Comparison of ENCODE assay signal across 8 cellular contexts in the genomic region with DNA sequence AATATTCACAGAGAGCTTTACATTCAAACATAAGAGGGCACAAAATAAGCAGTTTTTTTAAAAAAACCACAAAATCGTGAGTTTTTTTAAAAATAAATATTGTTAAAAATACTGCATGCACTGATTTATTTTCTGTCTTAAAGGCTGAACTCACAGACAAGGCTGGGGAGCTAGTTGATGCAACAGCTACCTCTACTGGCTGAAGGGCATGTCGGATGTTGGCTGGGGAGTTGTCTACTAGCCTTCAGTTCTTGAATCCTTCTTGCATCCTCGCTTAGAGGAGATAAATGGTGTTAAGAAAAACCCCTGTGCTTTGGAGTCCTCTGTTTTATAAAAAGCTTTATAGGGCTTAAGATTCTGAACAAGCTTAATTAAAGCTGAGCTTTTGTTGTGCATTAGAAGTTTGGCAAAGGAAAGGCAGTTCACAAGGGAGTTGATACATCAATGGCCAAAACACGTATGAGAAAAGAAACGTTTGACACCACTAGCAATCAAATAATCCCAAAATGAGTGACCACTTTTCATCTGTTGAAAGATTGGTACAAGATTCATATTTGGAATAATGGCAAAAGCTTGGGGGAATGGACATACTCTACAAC.
A peak's percentile ranks its signal among the peaks of the same experiment; 100 is the strongest.
DNase-seq lines count a peak whose midpoint lies in the region; ATAC-seq, FAIRE-seq and TF ChIP-seq lines count a peak whose summit lies in the region.

No MANE protein-coding gene starts in this region.

- DNase-seq in GM12864 (ENCODE audit: low read depth) (peak; percentile 19), MM.1S (peak; percentile 42), SJCRH30 (peak; percentile 66 to 88), memory B cell (ENCODE audit: low spot score in 2 of 2) (no peak), T-helper 17 cell (no peak)
- DNase-seq in stimulated activated CD4-positive, alpha-beta T cell treated with anti-CD3 and anti-CD28 coated beads, Interleukin-1b, Interleukin-23, amount 100 ng/mL, for 48 hours, result no peak

- H3K4me2 ChIP-seq in MM.1S (ENCODE audit: low read depth, low read length), result no peak overlapping the region

- H3F3A ChIP-seq in MM.1S (ENCODE audit: insufficient read depth, low read length), result no peaks in the 10 kb centered on the region

- H3K9me3 Mint-ChIP-seq in memory B cell, result no peaks in the 10 kb centered on the region

- H3K27ac ChIP-seq in MM.1S (ENCODE audit: low read length) (no peak overlapping the region), SJCRH30 (no peak overlapping the region)

- ATAC-seq in memory B cell (ENCODE audit: low read depth) (peak; percentile 47), T-helper 17 cell (no peak)

- H3K4me1 ChIP-seq in MM.1S (ENCODE audit: low read length), result no peaks in the 10 kb centered on the region
- H3K4me1 ChIP-seq in SJCRH30, result peaks cover 18% of the 10 kb centered on the region

- H3K4me3 ChIP-seq in GM12864 (ENCODE audit: low read depth, low read length), result no peak overlapping the region
- H3K4me3 ChIP-seq in MM.1S (ENCODE audit: low read length), result no peak overlapping the region
- no peak overlapping the region for H3K4me3 ChIP-seq in SJCRH30

- no peak overlapping the region for H2AFZ ChIP-seq in MM.1S (ENCODE audit: low read length)

- H3K27me3 Mint-ChIP-seq in memory B cell, result no peaks in the 10 kb centered on the region
- no peaks in the 10 kb centered on the region for H3K27me3 Mint-ChIP-seq in T-helper 17 cell

- no peaks in the 10 kb centered on the region for H3K27me3 ChIP-seq in MM.1S (replicated peaks; ENCODE audit: insufficient read depth, low read length)
- H3K27me3 ChIP-seq in SJCRH30, result no peaks in the 10 kb centered on the region

- no peaks in the 10 kb centered on the region for H3K9me2 ChIP-seq in MM.1S (replicated peaks; ENCODE audit: insufficient read depth, low read length)

- TF ChIP-seq CTCF in GM12864 (IDR thresholded peaks at IDR 0.05; ENCODE audit: low read depth, low read length, missing control alignments) (peak; percentile 86), MM.1S (IDR thresholded peaks at IDR 0.05; ENCODE audit: low read length) (peak; percentile 62)

- H3K4me3 Mint-ChIP-seq in memory B cell (no peak overlapping the region), T-helper 17 cell (no peak overlapping the region)

- H3K36me3 ChIP-seq in MM.1S (replicated peaks; ENCODE audit: insufficient read depth, low read length) (no peaks in the 10 kb centered on the region), SJCRH30 (peaks cover 16% of the 10 kb centered on the region)

- no peaks in the 10 kb centered on the region for H4K20me1 ChIP-seq in MM.1S (ENCODE audit: insufficient read depth, low read length)

- peak overlapping the region; percentile 60 for H3K27ac Mint-ChIP-seq in memory B cell
- H3K27ac Mint-ChIP-seq in T-helper 17 cell, result no peak overlapping the region

- H3K9ac ChIP-seq in MM.1S (ENCODE audit: low read length), result no peak overlapping the region

- FAIRE-seq in A204.1 (lab: Jason Lieb, UNC) (peak; percentile 85), endometrium (lab: Jason Lieb, UNC) (peak; percentile 92)

- H3K79me2 ChIP-seq in MM.1S (ENCODE audit: low read length), result no peaks in the 10 kb centered on the region

- H3K36me3 Mint-ChIP-seq in memory B cell, result peaks cover 35% of the 10 kb centered on the region
- H3K36me3 Mint-ChIP-seq in T-helper 17 cell (ENCODE audit: low read depth), result peaks cover 22% of the 10 kb centered on the region

- H3K4me1 Mint-ChIP-seq in memory B cell (no peaks in the 10 kb centered on the region), T-helper 17 cell (peaks cover 2% of the 10 kb centered on the region)

- H3K9me3 ChIP-seq in MM.1S (replicated peaks; ENCODE audit: insufficient read depth, low read length) (no peaks in the 10 kb centered on the region), SJCRH30 (replicated peaks) (no peaks in the 10 kb centered on the region), T-helper 17 cell (ENCODE audit: control insufficient read depth, low read length, poor library complexity, severe bottlenecking) (no peaks in the 10 kb centered on the region)

Comparison
In these comparisons a context has a peak if more than half of its experiments do, and no peak if none do; other contexts are left out.
1. DNase-seq: peak in GM12864 (single experiment), MM.1S (single experiment) and SJCRH30 (2 of 2); none in memory B cell (0 of 2), T-helper 17 cell (0 of 3) and stimulated activated CD4-positive, alpha-beta T cell treated with anti-CD3 and anti-CD28 coated beads, Interleukin-1b, Interleukin-23, amount 100 ng/mL, for 48 hours (single experiment).